Comparison of ENCODE assay signal across 1 cellular context in the genomic region with DNA sequence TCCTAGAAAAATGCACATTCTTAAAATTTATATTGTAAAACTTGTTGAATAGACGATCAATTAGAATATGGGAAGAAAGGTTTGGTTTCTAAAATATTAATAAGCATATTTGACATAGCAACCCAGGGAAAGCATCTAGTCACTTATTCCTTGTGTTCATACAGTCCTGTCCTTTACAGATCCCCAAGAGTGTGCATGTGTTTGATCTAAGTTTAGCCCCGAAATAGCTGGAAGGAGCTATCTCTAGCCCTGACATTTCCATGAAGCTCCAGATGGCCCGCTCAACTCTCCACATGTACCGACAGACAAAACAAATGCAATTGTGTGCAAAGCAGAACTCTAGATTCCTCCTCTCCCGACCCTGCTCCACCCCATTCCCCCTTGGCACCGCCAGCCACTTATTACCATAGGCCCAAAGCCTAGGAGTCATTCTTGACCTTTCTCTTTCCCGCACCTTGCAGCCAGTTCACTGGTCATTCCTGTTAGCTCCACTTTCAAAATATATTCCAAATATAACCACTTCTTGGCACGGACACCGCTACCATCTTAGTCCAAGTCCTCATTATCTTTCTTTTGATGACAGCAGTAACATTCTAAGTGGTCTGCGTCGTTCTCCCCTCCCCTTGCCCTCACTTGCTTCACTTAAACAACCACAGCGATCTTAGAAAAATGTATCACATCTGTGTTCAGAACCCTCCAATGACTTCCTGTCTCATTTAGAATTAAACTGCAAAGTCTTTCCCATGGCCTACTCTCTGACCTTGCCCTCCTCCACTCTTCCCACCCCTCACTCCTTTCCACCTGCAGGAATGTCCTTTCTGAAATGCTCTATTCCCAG.
TF ChIP-seq lines count a peak whose summit lies in the region.

No MANE protein-coding gene starts in this region.

TF ChIP-seq in SK-N-SH, 30 proteins besides CTCF, POLR2A, EP300 and RAD21 (continued from another document):
- TF ChIP-seq, protein P1, sequence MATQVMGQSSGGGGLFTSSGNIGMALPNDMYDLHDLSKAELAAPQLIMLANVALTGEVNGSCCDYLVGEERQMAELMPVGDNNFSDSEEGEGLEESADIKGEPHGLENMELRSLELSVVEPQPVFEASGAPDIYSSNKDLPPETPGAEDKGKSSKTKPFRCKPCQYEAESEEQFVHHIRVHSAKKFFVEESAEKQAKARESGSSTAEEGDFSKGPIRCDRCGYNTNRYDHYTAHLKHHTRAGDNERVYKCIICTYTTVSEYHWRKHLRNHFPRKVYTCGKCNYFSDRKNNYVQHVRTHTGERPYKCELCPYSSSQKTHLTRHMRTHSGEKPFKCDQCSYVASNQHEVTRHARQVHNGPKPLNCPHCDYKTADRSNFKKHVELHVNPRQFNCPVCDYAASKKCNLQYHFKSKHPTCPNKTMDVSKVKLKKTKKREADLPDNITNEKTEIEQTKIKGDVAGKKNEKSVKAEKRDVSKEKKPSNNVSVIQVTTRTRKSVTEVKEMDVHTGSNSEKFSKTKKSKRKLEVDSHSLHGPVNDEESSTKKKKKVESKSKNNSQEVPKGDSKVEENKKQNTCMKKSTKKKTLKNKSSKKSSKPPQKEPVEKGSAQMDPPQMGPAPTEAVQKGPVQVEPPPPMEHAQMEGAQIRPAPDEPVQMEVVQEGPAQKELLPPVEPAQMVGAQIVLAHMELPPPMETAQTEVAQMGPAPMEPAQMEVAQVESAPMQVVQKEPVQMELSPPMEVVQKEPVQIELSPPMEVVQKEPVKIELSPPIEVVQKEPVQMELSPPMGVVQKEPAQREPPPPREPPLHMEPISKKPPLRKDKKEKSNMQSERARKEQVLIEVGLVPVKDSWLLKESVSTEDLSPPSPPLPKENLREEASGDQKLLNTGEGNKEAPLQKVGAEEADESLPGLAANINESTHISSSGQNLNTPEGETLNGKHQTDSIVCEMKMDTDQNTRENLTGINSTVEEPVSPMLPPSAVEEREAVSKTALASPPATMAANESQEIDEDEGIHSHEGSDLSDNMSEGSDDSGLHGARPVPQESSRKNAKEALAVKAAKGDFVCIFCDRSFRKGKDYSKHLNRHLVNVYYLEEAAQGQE (IDR thresholded peaks at IDR 0.05; ENCODE audit: low read depth, low read length) = no peak
- TF ChIP-seq, protein P2, sequence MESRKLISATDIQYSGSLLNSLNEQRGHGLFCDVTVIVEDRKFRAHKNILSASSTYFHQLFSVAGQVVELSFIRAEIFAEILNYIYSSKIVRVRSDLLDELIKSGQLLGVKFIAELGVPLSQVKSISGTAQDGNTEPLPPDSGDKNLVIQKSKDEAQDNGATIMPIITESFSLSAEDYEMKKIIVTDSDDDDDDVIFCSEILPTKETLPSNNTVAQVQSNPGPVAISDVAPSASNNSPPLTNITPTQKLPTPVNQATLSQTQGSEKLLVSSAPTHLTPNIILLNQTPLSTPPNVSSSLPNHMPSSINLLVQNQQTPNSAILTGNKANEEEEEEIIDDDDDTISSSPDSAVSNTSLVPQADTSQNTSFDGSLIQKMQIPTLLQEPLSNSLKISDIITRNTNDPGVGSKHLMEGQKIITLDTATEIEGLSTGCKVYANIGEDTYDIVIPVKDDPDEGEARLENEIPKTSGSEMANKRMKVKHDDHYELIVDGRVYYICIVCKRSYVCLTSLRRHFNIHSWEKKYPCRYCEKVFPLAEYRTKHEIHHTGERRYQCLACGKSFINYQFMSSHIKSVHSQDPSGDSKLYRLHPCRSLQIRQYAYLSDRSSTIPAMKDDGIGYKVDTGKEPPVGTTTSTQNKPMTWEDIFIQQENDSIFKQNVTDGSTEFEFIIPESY (IDR thresholded peaks at IDR 0.05; ENCODE audit: borderline replicate concordance, low read depth) = no peak
- TF ChIP-seq, protein P3, sequence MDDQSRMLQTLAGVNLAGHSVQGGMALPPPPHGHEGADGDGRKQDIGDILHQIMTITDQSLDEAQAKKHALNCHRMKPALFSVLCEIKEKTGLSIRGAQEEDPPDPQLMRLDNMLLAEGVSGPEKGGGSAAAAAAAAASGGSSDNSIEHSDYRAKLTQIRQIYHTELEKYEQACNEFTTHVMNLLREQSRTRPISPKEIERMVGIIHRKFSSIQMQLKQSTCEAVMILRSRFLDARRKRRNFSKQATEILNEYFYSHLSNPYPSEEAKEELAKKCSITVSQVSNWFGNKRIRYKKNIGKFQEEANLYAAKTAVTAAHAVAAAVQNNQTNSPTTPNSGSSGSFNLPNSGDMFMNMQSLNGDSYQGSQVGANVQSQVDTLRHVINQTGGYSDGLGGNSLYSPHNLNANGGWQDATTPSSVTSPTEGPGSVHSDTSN (IDR thresholded peaks at IDR 0.05) = no peak
- TF ChIP-seq, protein P4, sequence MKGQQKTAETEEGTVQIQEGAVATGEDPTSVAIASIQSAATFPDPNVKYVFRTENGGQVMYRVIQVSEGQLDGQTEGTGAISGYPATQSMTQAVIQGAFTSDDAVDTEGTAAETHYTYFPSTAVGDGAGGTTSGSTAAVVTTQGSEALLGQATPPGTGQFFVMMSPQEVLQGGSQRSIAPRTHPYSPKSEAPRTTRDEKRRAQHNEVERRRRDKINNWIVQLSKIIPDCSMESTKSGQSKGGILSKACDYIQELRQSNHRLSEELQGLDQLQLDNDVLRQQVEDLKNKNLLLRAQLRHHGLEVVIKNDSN (IDR thresholded peaks at IDR 0.05; ENCODE audit: borderline replicate concordance, low read depth) = no peak
- TF ChIP-seq NRF1 (IDR thresholded peaks at IDR 0.05; ENCODE audit: low read depth, low read length) = no peak
